In the genomic region with DNA sequence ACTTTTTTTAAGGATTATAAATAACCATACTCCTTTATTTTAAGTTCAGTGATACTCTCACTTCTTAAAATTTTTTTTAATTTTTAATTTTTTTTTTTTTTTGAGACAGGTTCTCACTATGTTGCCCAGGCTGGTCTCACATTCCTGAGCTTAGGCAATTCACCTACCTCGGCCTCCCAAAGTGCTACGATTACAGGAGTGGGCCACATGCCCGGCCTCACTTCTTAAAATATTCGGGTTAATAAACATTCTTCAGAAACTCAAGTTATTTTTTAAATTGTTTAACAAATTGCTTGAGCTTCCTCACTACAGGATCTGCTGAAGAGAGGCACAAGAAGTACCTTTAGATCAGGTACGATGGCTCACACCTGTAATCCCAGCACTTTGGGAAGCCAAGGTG, we compare ENCODE assay signal across 1 cellular context.
TF ChIP-seq lines count a peak whose summit lies in the region.

No MANE protein-coding gene starts in this region.

TF ChIP-seq in HepG2, 621 proteins besides CTCF, POLR2A, EP300 and RAD21:
- TF ChIP-seq, protein P1, sequence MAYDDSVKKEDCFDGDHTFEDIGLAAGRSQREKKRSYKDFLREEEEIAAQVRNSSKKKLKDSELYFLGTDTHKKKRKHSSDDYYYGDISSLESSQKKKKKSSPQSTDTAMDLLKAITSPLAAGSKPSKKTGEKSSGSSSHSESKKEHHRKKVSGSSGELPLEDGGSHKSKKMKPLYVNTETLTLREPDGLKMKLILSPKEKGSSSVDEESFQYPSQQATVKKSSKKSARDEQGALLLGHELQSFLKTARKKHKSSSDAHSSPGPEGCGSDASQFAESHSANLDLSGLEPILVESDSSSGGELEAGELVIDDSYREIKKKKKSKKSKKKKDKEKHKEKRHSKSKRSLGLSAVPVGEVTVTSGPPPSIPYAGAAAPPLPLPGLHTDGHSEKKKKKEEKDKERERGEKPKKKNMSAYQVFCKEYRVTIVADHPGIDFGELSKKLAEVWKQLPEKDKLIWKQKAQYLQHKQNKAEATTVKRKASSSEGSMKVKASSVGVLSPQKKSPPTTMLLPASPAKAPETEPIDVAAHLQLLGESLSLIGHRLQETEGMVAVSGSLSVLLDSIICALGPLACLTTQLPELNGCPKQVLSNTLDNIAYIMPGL (CRISPR knock-in tag; IDR thresholded peaks at IDR 0.05; ENCODE audit: borderline replicate concordance in 1 of 2, low read depth in 1 of 2): no peak
- TF ChIP-seq KMT2B (CRISPR knock-in tag; IDR thresholded peaks at IDR 0.05) (0 out of 2 replicates have a peak, but pooled peaks have one; percentile 18), HNF4G (IDR thresholded peaks at IDR 0.05; ENCODE audit: borderline replicate concordance, low read depth, low read length) (no peak), HNF4G (CRISPR knock-in tag; IDR thresholded peaks at IDR 0.05; ENCODE audit: borderline replicate concordance, low read depth) (no peak), GABPB1 (CRISPR knock-in tag; IDR thresholded peaks at IDR 0.05) (no peak), RELA (CRISPR knock-in tag; IDR thresholded peaks at IDR 0.05) (no peak), CREB1 (IDR thresholded peaks at IDR 0.05) (no peak), CREB1 (CRISPR knock-in tag; IDR thresholded peaks at IDR 0.05) (no peak)
